Comparison of ENCODE assay signal across 13 cellular contexts in the genomic region with DNA sequence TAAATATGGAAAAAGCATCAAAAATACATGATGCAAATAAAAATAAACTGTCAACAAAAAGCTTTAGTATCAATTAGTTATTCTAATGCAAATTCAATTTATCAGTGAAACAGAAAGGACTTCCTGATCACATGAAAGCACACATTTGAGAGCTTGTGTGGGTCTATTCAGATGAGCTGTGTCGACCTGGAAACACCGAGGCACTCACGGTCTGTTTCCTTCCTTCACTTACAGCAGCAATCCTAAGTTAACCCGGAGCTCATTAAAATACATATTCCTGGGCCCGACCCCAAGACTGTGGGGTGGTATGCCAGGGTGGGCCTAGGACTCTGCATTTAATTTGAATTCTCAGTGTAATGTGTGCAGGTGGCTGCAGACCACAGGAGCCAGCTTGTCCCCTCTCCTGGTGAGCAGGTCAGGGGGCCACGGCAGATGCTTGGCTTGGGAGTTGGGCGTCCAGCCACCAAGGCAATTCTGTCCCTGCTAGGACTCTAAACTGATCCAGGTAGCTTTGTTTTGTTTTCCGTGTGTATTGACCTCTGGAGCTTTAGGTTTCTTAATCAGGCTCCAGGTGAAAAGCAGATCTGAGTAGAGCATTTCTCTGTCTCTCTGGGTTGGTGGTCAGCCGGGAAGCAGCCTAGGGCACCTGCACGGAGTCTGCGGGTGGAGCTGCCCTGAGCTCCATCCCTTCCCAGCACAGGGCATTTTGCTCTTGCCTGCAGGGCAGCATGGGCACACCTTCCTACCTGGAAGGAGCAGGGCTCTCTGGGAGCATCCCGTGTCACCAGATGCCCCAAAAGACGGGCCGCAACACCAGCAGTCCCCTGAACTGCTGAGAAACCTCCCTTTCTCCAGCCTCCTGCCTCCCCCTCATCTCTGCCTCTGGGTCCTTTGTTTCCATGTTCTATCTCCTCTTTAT. TPM values are rescaled to one million over a fixed set of nuclear protein-coding genes. Genes with fewer than 3 reads are reported as not detected.
A peak's percentile ranks its signal among the peaks of the same experiment; 100 is the strongest.
DNase-seq lines count a peak whose midpoint lies in the region; ATAC-seq, FAIRE-seq and TF ChIP-seq lines count a peak whose summit lies in the region.
"Had no signal": no experiment of that assay in that cellular context is flagged by ENCODE, and none has a peak within 500 bp of the region (broad histone marks: within the 10 kb centered on the region; RNA-seq: fewer than 3 reads in every experiment).

No MANE protein-coding gene starts in this region.

- H3K4me1 Mint-ChIP-seq in activated CD4-positive, alpha-beta memory T cell treated with anti-CD3 and anti-CD28 coated beads, Interleukin-2, amount 10 ng/mL, durations not matched to agents 7 days and 5 days, result peaks cover 80% of the 10 kb centered on the region

- H3K36me3 Mint-ChIP-seq in activated CD4-positive, alpha-beta memory T cell treated with anti-CD3 and anti-CD28 coated beads, Interleukin-2, amount 10 ng/mL, durations not matched to agents 7 days and 5 days (ENCODE audit: low read depth), result peaks cover 70% of the 10 kb centered on the region

- H3K27ac Mint-ChIP-seq in activated CD4-positive, alpha-beta memory T cell treated with anti-CD3 and anti-CD28 coated beads, Interleukin-2, amount 10 ng/mL, durations not matched to agents 7 days and 5 days, result peak overlapping the region; percentile 78

- H3K4me3 Mint-ChIP-seq in activated CD4-positive, alpha-beta memory T cell treated with anti-CD3 and anti-CD28 coated beads, Interleukin-2, amount 10 ng/mL, durations not matched to agents 7 days and 5 days, result peak overlapping the region; percentile 61

- TF ChIP-seq POLR2A in GM18505 (IDR thresholded peaks at IDR 0.05; ENCODE audit: borderline replicate concordance, extremely low read depth, insufficient read depth, insufficient read length), result peak; percentile 19

- peak overlapping the region in 6 of 10 experiments; percentile 5 to 52 (median 39); a peak in 5 of 20 replicates for H3K4me3 ChIP-seq in BLaER1 treated with 17β-estradiol and CSF1 and Interleukin-3, amounts not matched to agents 10 nM and 100 nM
- no peak overlapping the region for H3K4me3 ChIP-seq in kidney (ENCODE audit: low read length in 2 of 2)
- H3K4me3 ChIP-seq: upper lobe of left lung had no signal

- peak overlapping the region in 10 of 11 experiments; percentile 97 to 100 (median 99); a peak in 20 of 22 replicates for H3K27ac ChIP-seq in BLaER1 treated with 17β-estradiol and CSF1 and Interleukin-3, amounts not matched to agents 10 nM and 100 nM
- H3K27ac ChIP-seq in kidney (ENCODE audit: low read depth in 2 of 2, low read length in 2 of 2), result peak overlapping the region in 1 of 2 donors; percentile 30

- CTCF ChIA-PET in activated CD4-positive, alpha-beta memory T cell treated with anti-CD3 and anti-CD28 coated beads, Interleukin-2, amount 10 ng/mL, durations not matched to agents 7 days and 5 days (lab: Charles Lee), result interaction anchor here (0.8 to 3.6 kb wide), 14 partner anchors 9 to 88 kb away, joined by 3 to 20 read pairs (median 4); a partner anchor contains a TSS

- TF ChIP-seq CTCF in kidney (IDR thresholded peaks at IDR 0.05; ENCODE audit: borderline replicate concordance, extremely low read depth, insufficient read depth), result no peak

- peaks cover 40 to 76% (median 52%) of the 10 kb centered on the region in 11 experiments; a peak in 21 of 22 replicates for H3K36me3 ChIP-seq in BLaER1 treated with 17β-estradiol and CSF1 and Interleukin-3, amounts not matched to agents 10 nM and 100 nM
- H3K36me3 ChIP-seq in kidney (ENCODE audit: control insufficient read depth in 1 of 2, insufficient read depth in 2 of 2, low read length in 2 of 2), result peaks cover 0 to 2% of the 10 kb centered on the region in 2 donors
- H3K36me3 ChIP-seq: BE2C, upper lobe of left lung had no signal

- H3K9me3 ChIP-seq in BLaER1 treated with 17β-estradiol and CSF1 and Interleukin-3, amounts not matched to agents 10 nM and 100 nM (replicated peaks in 1 of 11), result no peaks in the 10 kb centered on the region
- no peaks in the 10 kb centered on the region for H3K9me3 ChIP-seq in kidney (ENCODE audit: control insufficient read depth in 1 of 2, low read length in 2 of 2)
- H3K9me3 ChIP-seq: BE2C, upper lobe of left lung had no signal

- H3K4me1 ChIP-seq in BLaER1 treated with 17β-estradiol and CSF1 and Interleukin-3, amounts not matched to agents 10 nM and 100 nM, result peaks cover 97 to 100% (median 98%) of the 10 kb centered on the region in 10 experiments
- H3K4me1 ChIP-seq in kidney (ENCODE audit: control insufficient read depth in 1 of 2, insufficient read depth in 1 of 2, low read depth in 1 of 2, low read length in 2 of 2), result peaks cover 22 to 40% of the 10 kb centered on the region in 2 donors
- H3K4me1 ChIP-seq: BE2C had no signal

- no peaks in the 10 kb centered on the region for H3K9me3 Mint-ChIP-seq in activated CD4-positive, alpha-beta memory T cell treated with anti-CD3 and anti-CD28 coated beads, Interleukin-2, amount 10 ng/mL, durations not matched to agents 7 days and 5 days

- ATAC-seq in GM18505 (IDR thresholded peaks at IDR 0.05; ENCODE audit: unreplicated experiment), result no peak
- no peak for ATAC-seq in GM21447 (IDR thresholded peaks at IDR 0.05; ENCODE audit: unreplicated experiment)
- ATAC-seq: sciatic nerve had no signal

- no peak for FAIRE-seq in kidney (lab: Jason Lieb, UNC)

- no peaks in the 10 kb centered on the region for H3K27me3 Mint-ChIP-seq in activated CD4-positive, alpha-beta memory T cell treated with anti-CD3 and anti-CD28 coated beads, Interleukin-2, amount 10 ng/mL, durations not matched to agents 7 days and 5 days

- peak overlapping the region; percentile 88 to 99 (median 96) for H3K4me2 ChIP-seq in BLaER1 treated with 17β-estradiol and CSF1 and Interleukin-3, amounts not matched to agents 10 nM and 100 nM

- H4K20me1 ChIP-seq in BLaER1 treated with 17β-estradiol and CSF1 and Interleukin-3, amounts not matched to agents 10 nM and 100 nM, result peaks cover 28 to 90% (median 62%) of the 10 kb centered on the region in 11 experiments; a peak in 19 of 22 replicates

- H3K27me3 ChIP-seq in BLaER1 treated with 17β-estradiol and CSF1 and Interleukin-3, amounts not matched to agents 10 nM and 100 nM, result no peaks in the 10 kb centered on the region
- H3K27me3 ChIP-seq: BE2C, upper lobe of left lung had no signal

- intact Hi-C loops in kidney (cut with DNase I), result no loop called here

- POLR2A ChIA-PET in activated CD4-positive, alpha-beta memory T cell treated with anti-CD3 and anti-CD28 coated beads, Interleukin-2, amount 10 ng/mL, durations not matched to agents 7 days and 5 days (lab: Charles Lee), result interaction anchor here (0.8 to 15.4 kb wide), 12 partner anchors 8 to 69 kb away, joined by 3 to 326 read pairs (median 12); a partner anchor contains a TSS

- DNase-seq in activated CD4-positive, alpha-beta memory T cell treated with anti-CD3 and anti-CD28 coated beads, Interleukin-2, amount 10 ng/mL, durations not matched to agents 7 days and 5 days, result no peak
- peak; percentile 61 for DNase-seq in kidney
- no peak for DNase-seq in stimulated activated CD4-positive, alpha-beta T cell treated with anti-CD3 and anti-CD28 coated beads, Interleukin-4, amount 100 ng/mL, for 4 hours
- DNase-seq in central memory CD4-positive, alpha-beta T cell, result no peak
- DNase-seq in EL, result no peak
- DNase-seq: BE2C, mammary epithelial cell, NCI-H524 had no signal

- peak overlapping the region; percentile 46 to 99 (median 73); a peak in 17 of 22 replicates for H3K9ac ChIP-seq in BLaER1 treated with 17β-estradiol and CSF1 and Interleukin-3, amounts not matched to agents 10 nM and 100 nM
- H3K9ac ChIP-seq in kidney (ENCODE audit: low read length in 2 of 2), result no peak overlapping the region

RNA-seq across cellular contexts. Expression of a gene that starts 9.0 kb away (rescaled TPM):
- 10 to 100 TPM; 81.4 to 95.3 TPM for total RNA-seq in activated CD4-positive, alpha-beta memory T cell treated with anti-CD3 and anti-CD28 coated beads, Interleukin-2, amount 10 ng/mL, durations not matched to agents 7 days and 5 days
- 61.2 TPM for total RNA-seq in kidney
- polyA plus RNA-seq in kidney (ENCODE audit: insufficient read depth, low read depth, low replicate concordance), result 15.1 TPM

Comparison
In these comparisons a context has a peak if more than half of its experiments do, and no peak if none do; other contexts are left out.
1. H3K4me3 ChIP-seq: peak in BLaER1 treated with 17β-estradiol and CSF1 and Interleukin-3, amounts not matched to agents 10 nM and 100 nM (6 of 10); none in kidney (0 of 2).
2. H3K9ac ChIP-seq: peak in BLaER1 treated with 17β-estradiol and CSF1 and Interleukin-3, amounts not matched to agents 10 nM and 100 nM (11 of 11); none in kidney (0 of 2).